Comparison of ENCODE assay signal across 9 cellular contexts in genomic region chr22:19962909-19963806, GRCh38. TPM values are rescaled to one million over a fixed set of nuclear protein-coding genes. Genes with fewer than 3 reads are reported as not detected.
A peak's percentile ranks its signal among the peaks of the same experiment; 100 is the strongest.
DNase-seq lines count a peak whose midpoint lies in the region; ATAC-seq and TF ChIP-seq lines count a peak whose summit lies in the region.
"Had no signal": no experiment of that assay in that cellular context is flagged by ENCODE, and none has a peak within 500 bp of the region (broad histone marks: within the 10 kb centered on the region; RNA-seq: fewer than 3 reads in every experiment).

No MANE protein-coding gene starts in this region.

- no peak for TF ChIP-seq CTCF in RWPE1 (conservative IDR thresholded peaks at IDR 0.05; ENCODE audit: low read depth)

- peaks cover 7% of the 10 kb centered on the region for H3K4me1 Mint-ChIP-seq in activated CD4-positive, alpha-beta T cell treated with anti-CD3 and anti-CD28 coated beads for 36 hours

- peaks cover 7% of the 10 kb centered on the region for H3K36me3 Mint-ChIP-seq in activated CD4-positive, alpha-beta T cell treated with anti-CD3 and anti-CD28 coated beads for 36 hours (ENCODE audit: low read depth)

- intact Hi-C loops in activated CD4-positive, alpha-beta T cell treated with anti-CD3 and anti-CD28 coated beads for 36 hours (cut with DNase I, micrococcal nuclease): loop anchor here (2.0 to 5.0 kb wide), 2 partner anchors 58 to 169 kb away; partner anchors contain the start of genes TANGO2 (in 1 of the 2) and ZDHHC8 (in 1 of the 2)

- peak overlapping the region; percentile 13 for H3K9ac ChIP-seq in iPS-18a (ENCODE audit: low read length)

- H3K4me3 Mint-ChIP-seq in activated CD4-positive, alpha-beta T cell treated with anti-CD3 and anti-CD28 coated beads for 36 hours: no peak overlapping the region
- H3K4me3 Mint-ChIP-seq: CD4-positive, CD25-positive, alpha-beta regulatory T cell had no signal

- peak overlapping the region; percentile 33 for H3K27ac Mint-ChIP-seq in activated CD4-positive, alpha-beta T cell treated with anti-CD3 and anti-CD28 coated beads for 36 hours

- in situ Hi-C loops in KBM-7 (cut with MboI; ENCODE audit: low pct_unique_long_range_greater_than_20kb, low sequenced_read_pairs): no loop called here

- H3K36me3 ChIP-seq in iPS-18a (ENCODE audit: control insufficient read depth, low read depth, low read length): no peaks in the 10 kb centered on the region

- DNase-seq in activated CD4-positive, alpha-beta T cell treated with anti-CD3 and anti-CD28 coated beads for 36 hours: peak; percentile 84
- no peak for DNase-seq in activated CD4-positive, alpha-beta T cell treated with anti-CD3 and anti-CD28 coated beads for 4 hours
- DNase-seq in RWPE1 (ENCODE audit: low spot score) (peak; percentile 90), KBM-7 (no peak), epidermal melanocyte (ENCODE audit: insufficient read length, low spot score) (no peak), NCI-H2107 (lab: John Stamatoyannopoulos, UW) (no peak)
- DNase-seq in stimulated activated naive CD8-positive, alpha-beta T cell treated with anti-CD3 and anti-CD28 coated beads, Interleukin-15, Interleukin-2, amounts not matched to agents 100 U/mL and 50 U/mL, for 24 hours: peak; percentile 45

- CTCF ChIA-PET in activated CD4-positive, alpha-beta T cell treated with anti-CD3 and anti-CD28 coated beads for 36 hours (lab: Charles Lee): interaction anchor here (0.6 to 1.7 kb wide), 4 partner anchors 10 to 51 kb away, joined by 3 to 7 read pairs (median 4); no protein-coding TSS in a partner anchor
- CTCF ChIA-PET in RWPE1 (lab: Yijun Ruan, JAX): interaction anchor here (0.6 kb wide), 1 partner anchor 9 kb away, joined by 3 read pairs; no protein-coding TSS in a partner anchor

- peak overlapping the region; percentile 29 for H3K4me3 ChIP-seq in iPS-18a (ENCODE audit: low read length)

- peak; percentile 88 for ATAC-seq in activated CD4-positive, alpha-beta T cell treated with anti-CD3 and anti-CD28 coated beads for 36 hours
- peak; percentile 45 for ATAC-seq in stimulated activated naive CD8-positive, alpha-beta T cell treated with anti-CD3 and anti-CD28 coated beads, Interleukin-15, Interleukin-2, amounts not matched to agents 100 U/mL and 50 U/mL, for 24 hours

- H3K27me3 Mint-ChIP-seq in activated CD4-positive, alpha-beta T cell treated with anti-CD3 and anti-CD28 coated beads for 36 hours: no peaks in the 10 kb centered on the region
- H3K27me3 Mint-ChIP-seq: CD4-positive, CD25-positive, alpha-beta regulatory T cell had no signal

- H3K27me3 ChIP-seq in iPS-18a (ENCODE audit: control insufficient read depth, insufficient read depth, low read length): no peaks in the 10 kb centered on the region

- no peaks in the 10 kb centered on the region for H3K9me3 Mint-ChIP-seq in activated CD4-positive, alpha-beta T cell treated with anti-CD3 and anti-CD28 coated beads for 36 hours (ENCODE audit: low read depth)
- H3K9me3 Mint-ChIP-seq: CD4-positive, CD25-positive, alpha-beta regulatory T cell had no signal

- no peaks in the 10 kb centered on the region for H3K9me3 ChIP-seq in iPS-18a (ENCODE audit: control insufficient read depth, low read depth, low read length)

- H3K27ac ChIP-seq in RWPE1 (peak overlapping the region; percentile 78), iPS-18a (ENCODE audit: low read length) (no peak overlapping the region)

- peaks cover 14% of the 10 kb centered on the region for H3K4me1 ChIP-seq in iPS-18a (ENCODE audit: control insufficient read depth, low read depth, low read length)

- POLR2A ChIA-PET in activated CD4-positive, alpha-beta T cell treated with anti-CD3 and anti-CD28 coated beads for 36 hours (lab: Charles Lee): no interaction called here
- POLR2A ChIA-PET in RWPE1 (lab: Yijun Ruan, JAX; ENCODE audit: low non-redundant PET): no interaction called here

RNA-seq across cellular contexts. Expression of gene TXNRD2, which starts 21.5 kb away (rescaled TPM):
- 10 to 100 TPM; 24.1 to 25.3 TPM for total RNA-seq in activated CD4-positive, alpha-beta T cell treated with anti-CD3 and anti-CD28 coated beads for 36 hours

RNA-seq across cellular contexts. Expression of gene COMT, which starts 21.6 kb away (rescaled TPM):
- 10 to 100 TPM; 63.5 to 78.5 TPM for total RNA-seq in activated CD4-positive, alpha-beta T cell treated with anti-CD3 and anti-CD28 coated beads for 36 hours

RNA-seq across cellular contexts. Expression of gene ARVCF, which starts 53.5 kb away (rescaled TPM):
- 1 to 10 TPM; 1.3 to 2.1 TPM for total RNA-seq in activated CD4-positive, alpha-beta T cell treated with anti-CD3 and anti-CD28 coated beads for 36 hours

RNA-seq across cellular contexts. Expression of gene TANGO2, which starts 57.8 kb away (rescaled TPM):
- total RNA-seq in activated CD4-positive, alpha-beta T cell treated with anti-CD3 and anti-CD28 coated beads for 36 hours: 10 to 100 TPM; 20.3 to 22.8 TPM

Comparison
In these comparisons a context has a peak if more than half of its experiments do, and no peak if none do; other contexts are left out.
1. DNase-seq: peak in activated CD4-positive, alpha-beta T cell treated with anti-CD3 and anti-CD28 coated beads for 36 hours (single experiment), RWPE1 (single experiment) and stimulated activated naive CD8-positive, alpha-beta T cell treated with anti-CD3 and anti-CD28 coated beads, Interleukin-15, Interleukin-2, amounts not matched to agents 100 U/mL and 50 U/mL, for 24 hours (single experiment); none in activated CD4-positive, alpha-beta T cell treated with anti-CD3 and anti-CD28 coated beads for 4 hours (0 of 2), KBM-7 (single experiment), epidermal melanocyte (single experiment) and NCI-H2107 (single experiment).